ENCODE assay signal across 9 cellular contexts in genomic region chr12:53218551-53219114, GRCh38. TPM values are rescaled to one million over a fixed set of nuclear protein-coding genes. Genes with fewer than 3 reads are reported as not detected.
DNase-seq lines count a peak whose midpoint lies in the region; ATAC-seq, FAIRE-seq and TF ChIP-seq lines count a peak whose summit lies in the region.
"Had no signal": no experiment of that assay in that cellular context is flagged by ENCODE, and none has a peak within 500 bp of the region (broad histone marks: within the 10 kb centered on the region; RNA-seq: fewer than 3 reads in every experiment).

No MANE protein-coding gene starts in this region.

- peaks cover 12% of the 10 kb centered on the region for H3K36me3 ChIP-seq in CD8-positive, alpha-beta T cell (ENCODE audit: insufficient read depth, low read length)
- peaks cover 18% of the 10 kb centered on the region for H3K36me3 ChIP-seq in osteoblast (ENCODE audit: insufficient read depth, low read length)

- no peak overlapping the region for H2AFZ ChIP-seq in osteoblast (ENCODE audit: low read length)

- no peak for TF ChIP-seq CTCF in CD8-positive, alpha-beta T cell (IDR thresholded peaks at IDR 0.05)
- TF ChIP-seq CTCF in osteoblast (IDR thresholded peaks at IDR 0.05; ENCODE audit: extremely low read depth, low read depth, low read length), result no peak

- FAIRE-seq in urothelium cell line (lab: Jason Lieb, UNC), result no peak

- peaks cover 55% of the 10 kb centered on the region for H3K79me2 ChIP-seq in osteoblast (ENCODE audit: insufficient read depth, low read length)

- H3K27ac Mint-ChIP-seq in CD8-positive, alpha-beta T cell, result peak overlapping the region; percentile 94
- peak overlapping the region; percentile 93 to 99 for H3K27ac Mint-ChIP-seq in T-cell

- CTCF ChIA-PET in CD8-positive, alpha-beta T cell (lab: Charles Lee), result interaction anchor here (1.4 to 15.7 kb wide), 8 partner anchors 9 to 103 kb away, joined by 3 to 353 read pairs (median 16); partner anchors contain the start of genes AAAS, ESPL1, MYG1 and PFDN5
- CTCF ChIA-PET in T-cell (lab: Charles Lee), result interaction anchor here (0.8 to 2.0 kb wide), 4 partner anchors 18 to 49 kb away, joined by 3 to 9 read pairs (median 4); partner anchors contain the start of gene ESPL1 (in 1 of the 2)

- peak overlapping the region; percentile 69 for H3K4me3 ChIP-seq in CD8-positive, alpha-beta T cell (ENCODE audit: low read depth, low read length)
- H3K4me3 ChIP-seq in osteoblast (ENCODE audit: insufficient read depth, low read length), result peak overlapping the region; percentile 89

- no peak for ATAC-seq in CD8-positive, alpha-beta T cell
- no peak for ATAC-seq in T-cell (replicated peaks in 1 of 4)

- H3K36me3 Mint-ChIP-seq in CD8-positive, alpha-beta T cell, result peaks cover 44% of the 10 kb centered on the region
- H3K36me3 Mint-ChIP-seq in T-cell, result peaks cover 14% of the 10 kb centered on the region

- peak overlapping the region; percentile 99 for H3K4me3 Mint-ChIP-seq in CD8-positive, alpha-beta T cell
- peak overlapping the region; percentile 95 to 98 (median 96) for H3K4me3 Mint-ChIP-seq in T-cell

- intact Hi-C loops in CD8-positive, alpha-beta T cell (cut with DNase I, micrococcal nuclease), result loop anchor here in 1 of 2 experiments (10.0 kb wide), 1 partner anchor 286 kb away; the partner anchor contains the start of genes NPFF and TARBP2

- no peak for DNase-seq in CD8-positive, alpha-beta T cell
- no peak for DNase-seq in T-cell
- DNase-seq in fibroblast of gingiva (ENCODE audit: low read depth), result peak; percentile 57
- peak; percentile 96 for DNase-seq in osteoblast (ENCODE audit: insufficient read length, low spot score, missing footprints)
- DNase-seq in urothelium cell line (ENCODE audit: low spot score), result no peak
- DNase-seq in GDM1 (lab: John Stamatoyannopoulos, UW), result no peak
- DNase-seq in GOT3 (lab: John Stamatoyannopoulos, UW), result no peak
- no peak for DNase-seq in islet precursor cell
- DNase-seq: NCI-H1092 treated with DMSO at 0.1 percent for 48 hours had no signal

- no peaks in the 10 kb centered on the region for H3K9me3 Mint-ChIP-seq in CD8-positive, alpha-beta T cell
- H3K9me3 Mint-ChIP-seq in T-cell, result no peaks in the 10 kb centered on the region

- no peaks in the 10 kb centered on the region for H3K27me3 ChIP-seq in CD8-positive, alpha-beta T cell (ENCODE audit: insufficient read depth, low read length)
- no peaks in the 10 kb centered on the region for H3K27me3 ChIP-seq in osteoblast (ENCODE audit: insufficient read depth, low read length)

- no peaks in the 10 kb centered on the region for H3K27me3 Mint-ChIP-seq in CD8-positive, alpha-beta T cell (ENCODE audit: low read depth)
- no peaks in the 10 kb centered on the region for H3K27me3 Mint-ChIP-seq in T-cell

- H4K20me1 ChIP-seq in osteoblast (ENCODE audit: insufficient read depth, low read length), result peaks cover 5% of the 10 kb centered on the region

- no peaks in the 10 kb centered on the region for H3K9me3 ChIP-seq in CD8-positive, alpha-beta T cell (ENCODE audit: low read length)
- H3K9me3 ChIP-seq in osteoblast (ENCODE audit: low read depth, low read length), result no peaks in the 10 kb centered on the region

- H3K4me2 ChIP-seq in osteoblast (ENCODE audit: insufficient read depth, low read length), result peak overlapping the region; percentile 99

- peaks cover 76% of the 10 kb centered on the region for H3K4me1 Mint-ChIP-seq in CD8-positive, alpha-beta T cell (ENCODE audit: low read depth)
- peaks cover 72 to 78% (median 75%) of the 10 kb centered on the region in 3 donors for H3K4me1 Mint-ChIP-seq in T-cell

- POLR2A ChIA-PET in CD8-positive, alpha-beta T cell (lab: Charles Lee), result interaction anchor here (0.7 to 4.8 kb wide), 11 partner anchors 10 to 283 kb away, joined by 3 to 32 read pairs (median 12); partner anchors contain the start of genes CSAD, ESPL1, MYG1 and TARBP2
- POLR2A ChIA-PET in T-cell (lab: Charles Lee), result interaction anchor here (0.5 to 0.9 kb wide), 3 partner anchors 16 to 1567 kb away, joined by 3 to 5 read pairs (median 3); partner anchors contain the start of gene ESPL1 (in 1 of the 2)

- peak overlapping the region; percentile 57 for H3K27ac ChIP-seq in CD8-positive, alpha-beta T cell (ENCODE audit: low read depth, low read length)
- H3K27ac ChIP-seq in osteoblast (ENCODE audit: low read depth, low read length), result peak overlapping the region; percentile 93

- H3K4me1 ChIP-seq in CD8-positive, alpha-beta T cell (ENCODE audit: insufficient read depth, low read length), result peaks cover 58% of the 10 kb centered on the region
- H3K4me1 ChIP-seq in osteoblast (ENCODE audit: insufficient read depth, low read length), result peaks cover 54% of the 10 kb centered on the region

RNA-seq across cellular contexts. Expression of gene ITGB7, which starts 11.6 kb away (rescaled TPM):
- 100 to 1,000 TPM; 107 to 108 TPM for total RNA-seq in CD8-positive, alpha-beta T cell
- total RNA-seq in T-cell, result 100 to 1,000 TPM; 247 to 590 (median 469) TPM
- 0.88 and 1.1 TPM in 2 replicates for total RNA-seq in osteoblast

RNA-seq across cellular contexts. Expression of gene RARG, which starts 13.4 kb away (rescaled TPM):
- 10 to 100 TPM; 16.1 to 16.5 TPM for total RNA-seq in CD8-positive, alpha-beta T cell
- total RNA-seq in T-cell (10 to 100 TPM; 20.3 to 91.3 (median 74.2) TPM), osteoblast (46.6 and 49.9 TPM in 2 replicates)

RNA-seq across cellular contexts. Expression of gene CSAD, which starts 37.9 kb away (rescaled TPM):
- total RNA-seq in CD8-positive, alpha-beta T cell, result 10 to 100 TPM; 28.0 to 29.6 TPM
- total RNA-seq in T-cell (10 to 100 TPM; 48.6 to 69.6 (median 62.3) TPM), osteoblast (9.1 and 9.4 TPM in 2 replicates)

RNA-seq across cellular contexts. Expression of gene ZNF740, which starts 38.1 kb away (rescaled TPM):
- 10 to 100 TPM; 24.8 to 24.9 TPM for total RNA-seq in CD8-positive, alpha-beta T cell
- total RNA-seq in T-cell (10 to 100 TPM; 36.4 to 94.2 (median 83.9) TPM), osteoblast (14.7 and 19.5 TPM in 2 replicates)

RNA-seq across cellular contexts. Expression of gene ESPL1, which starts 49.5 kb away (rescaled TPM):
- 1 to 10 TPM in 1 of 2 experiments, under 1 TPM in 1; 0.56 to 1.7 TPM for total RNA-seq in CD8-positive, alpha-beta T cell
- total RNA-seq in T-cell (1 to 10 TPM; 1.2 to 2.5 (median 1.6) TPM), osteoblast (0.72 and 1.8 TPM in 2 replicates)

Comparison
In these comparisons a context has a peak if more than half of its experiments do, and no peak if none do; other contexts are left out.
1. DNase-seq: peak in fibroblast of gingiva (single experiment) and osteoblast (single experiment); none in CD8-positive, alpha-beta T cell (0 of 7), T-cell (0 of 34), urothelium cell line (single experiment), GDM1 (single experiment), GOT3 (single experiment) and islet precursor cell (single experiment).
2. RNA of gene ITGB7, which starts 11.6 kb away (total RNA-seq): 247 to 590 TPM in T-cell and 107 to 108 TPM in CD8-positive, alpha-beta T cell; 0.88 to 1.1 TPM in osteoblast; every median in the first group is over 10 times any median in the second.